Comparison of ENCODE assay signal across 10 cellular contexts in the genomic region with DNA sequence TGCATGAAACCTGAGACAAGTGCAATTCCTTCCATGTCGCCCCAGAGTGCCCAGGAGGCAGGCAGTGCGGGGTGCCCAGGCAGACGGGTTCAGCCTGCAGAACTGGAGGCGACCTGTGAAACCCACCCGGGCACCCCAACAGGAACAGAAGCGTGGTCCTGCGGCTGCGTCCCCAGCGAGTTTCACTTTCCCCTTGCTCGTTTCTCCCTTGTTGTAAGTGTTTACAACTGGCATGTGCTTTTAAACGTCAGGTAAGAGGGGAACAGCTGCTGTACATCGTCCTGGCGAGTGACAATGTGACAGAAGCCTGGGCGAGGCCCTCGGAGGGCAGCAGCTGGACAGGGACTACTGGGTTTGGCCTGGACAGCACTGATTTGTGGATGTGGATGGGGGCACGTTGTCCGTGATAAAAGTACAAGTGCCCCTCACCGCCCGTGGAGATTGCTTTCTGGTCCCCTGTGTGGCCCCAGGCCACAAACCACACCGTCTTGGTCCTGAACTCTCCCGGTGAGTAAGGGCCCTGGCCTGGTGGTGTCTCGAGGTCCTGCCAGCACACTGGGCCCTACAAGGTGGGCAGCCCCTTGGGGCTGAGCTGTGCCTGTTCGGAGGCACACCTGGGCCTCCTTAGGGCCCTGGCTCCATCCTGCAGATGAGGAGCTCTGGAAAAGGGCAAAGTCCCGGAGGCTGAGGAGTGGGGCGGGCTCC. TPM values are rescaled to one million over a fixed set of nuclear protein-coding genes. Genes with fewer than 3 reads are reported as not detected.
DNase-seq lines count a peak whose midpoint lies in the region; ATAC-seq, FAIRE-seq and TF ChIP-seq lines count a peak whose summit lies in the region.
"Had no signal": no experiment of that assay in that cellular context is flagged by ENCODE, and none has a peak within 500 bp of the region (broad histone marks: within the 10 kb centered on the region; RNA-seq: fewer than 3 reads in every experiment).

No MANE protein-coding gene starts in this region.

- no peak overlapping the region for H3K27ac ChIP-seq in OCI-LY3 (ENCODE audit: low read length)
- H3K27ac ChIP-seq in lower lobe of right lung, result no peak overlapping the region

- no peak overlapping the region; the same call in 1 of the 2 replicates for H3K4me3 ChIP-seq in GM12865 (ENCODE audit: low read depth, low read length)
- peak overlapping the region; percentile 66 for H3K4me3 ChIP-seq in OCI-LY3 (ENCODE audit: low read length)
- peak overlapping the region; percentile 41 for H3K4me3 ChIP-seq in lower lobe of right lung
- H3K4me3 ChIP-seq: K562, lung had no signal

- no peaks in the 10 kb centered on the region for H3K36me3 ChIP-seq in OCI-LY3 (replicated peaks; ENCODE audit: low read depth, low read length)
- H3K36me3 ChIP-seq in lower lobe of right lung, result no peaks in the 10 kb centered on the region

- H3K27me3 ChIP-seq in OCI-LY3 (ENCODE audit: low read depth, low read length) (peaks cover 10% of the 10 kb centered on the region; the same call in 1 of the 2 replicates), lower lobe of right lung (ENCODE audit: low read depth) (peaks cover 80% of the 10 kb centered on the region)

- H3K79me2 ChIP-seq in OCI-LY3 (ENCODE audit: low read length), result no peaks in the 10 kb centered on the region

- H3K9me3 ChIP-seq in OCI-LY3 (ENCODE audit: insufficient read depth, low read length) (no peaks in the 10 kb centered on the region), lower lobe of right lung (no peaks in the 10 kb centered on the region)

- peak; percentile 45 for DNase-seq in GM12865 (ENCODE audit: low read depth)
- peak; percentile 43 for DNase-seq in GM19240 (ENCODE audit: insufficient read length, low spot score)
- no peak for DNase-seq in lower lobe of right lung
- no peak for DNase-seq in RCC 7860 (ENCODE audit: low spot score)
- no peak for DNase-seq in occipital lobe (lab: John Stamatoyannopoulos, UW)
- no peak for DNase-seq in GM03348 (ENCODE audit: low spot score)

- H2AFZ ChIP-seq in OCI-LY3 (ENCODE audit: low read depth, low read length), result peak overlapping the region; percentile 40; the same call in 1 of the 2 replicates

- no peak overlapping the region for H3K9ac ChIP-seq in OCI-LY3 (ENCODE audit: low read length)

- TF ChIP-seq CTCF in GM12865 (IDR thresholded peaks at IDR 0.05; ENCODE audit: insufficient read depth, low read depth, low read length, missing control alignments) (no peak), OCI-LY3 (IDR thresholded peaks at IDR 0.05; ENCODE audit: low read depth, low read length) (no peak), lower lobe of right lung (IDR thresholded peaks at IDR 0.05) (no peak)

- no peaks in the 10 kb centered on the region for H4K20me1 ChIP-seq in OCI-LY3 (ENCODE audit: insufficient read depth, low read length)

- H3K4me2 ChIP-seq in OCI-LY3 (ENCODE audit: low read length), result peak overlapping the region; percentile 69

- no peak for ATAC-seq in lower lobe of right lung
- ATAC-seq: K562 had no signal

- H3K4me1 ChIP-seq in OCI-LY3 (ENCODE audit: low read length) (peaks cover 13% of the 10 kb centered on the region; the same call in 1 of the 2 replicates), lower lobe of right lung (peaks cover 23% of the 10 kb centered on the region)

- no peak for FAIRE-seq in RCC 7860 (lab: Jason Lieb, UNC)
- FAIRE-seq: K562 had no signal

- intact Hi-C loops in lower lobe of right lung (cut with DNase I), result no loop called here

RNA-seq across cellular contexts. Expression of a gene that starts 4.0 kb away (rescaled TPM):
- 4.5 TPM for total RNA-seq in lower lobe of right lung
- not detected for total RNA-seq in occipital lobe
- total RNA-seq: skeletal muscle tissue had no signal

RNA-seq across cellular contexts. Expression of a gene that starts 11.6 kb away (rescaled TPM):
- total RNA-seq in lower lobe of right lung (not detected), occipital lobe (not detected)
- total RNA-seq: skeletal muscle tissue had no signal

RNA-seq across cellular contexts. Expression of a gene that starts 35.0 kb away (rescaled TPM):
- total RNA-seq in lower lobe of right lung (18.7 TPM), occipital lobe (1.7 TPM)

Comparison
In these comparisons a context has a peak if more than half of its experiments do, and no peak if none do; other contexts are left out.
1. DNase-seq: peak in GM12865 (single experiment) and GM19240 (single experiment); none in lower lobe of right lung (single experiment), RCC 7860 (single experiment), occipital lobe (single experiment) and GM03348 (single experiment).